In genomic region chr7:24981544-24981951, GRCh38 we compare ENCODE assay signal across 8 cellular contexts. TPM values are rescaled to one million over a fixed set of nuclear protein-coding genes. Genes with fewer than 3 reads are reported as not detected.
A peak's percentile ranks its signal among the peaks of the same experiment; 100 is the strongest.
DNase-seq lines count a peak whose midpoint lies in the region; ATAC-seq and TF ChIP-seq lines count a peak whose summit lies in the region.

No MANE protein-coding gene starts in this region.

- TF ChIP-seq POLR2A in uterus (IDR thresholded peaks at IDR 0.05): no peak

- H3K9me3 ChIP-seq in parathyroid adenoma (ENCODE audit: control insufficient read depth, low read length) (no peaks in the 10 kb centered on the region), uterus (no peaks in the 10 kb centered on the region)

- H3K27me3 ChIP-seq in parathyroid adenoma (ENCODE audit: control insufficient read depth, insufficient read depth, low read length): no peaks in the 10 kb centered on the region
- no peaks in the 10 kb centered on the region for H3K27me3 ChIP-seq in uterus

- intact Hi-C loops in left cardiac atrium (cut with DNase I) (loop anchor here (2.0 to 5.0 kb wide), 3 partner anchors 86 to 164 kb away; no protein-coding TSS in a partner anchor), uterus (cut with DNase I; ENCODE audit: low total_unique reads) (no loop called here)

- DNase-seq in AG20443 (ENCODE audit: low spot score) (peak; percentile 72), GM20000 (ENCODE audit: low spot score) (peak; percentile 27), RWPE1 (ENCODE audit: low spot score) (peak; percentile 52), left cardiac atrium (peak; percentile 70), uterus (peak; percentile 26 to 44)
- peak; percentile 61 for DNase-seq in activated naive CD8-positive, alpha-beta T cell treated with anti-CD3 and anti-CD28 coated beads, Interleukin-2, amount 50 U/mL, for 24 hours

- peak overlapping the region; percentile 95 for H2AFZ ChIP-seq in parathyroid adenoma

- H3K27ac Mint-ChIP-seq in activated naive CD8-positive, alpha-beta T cell treated with anti-CD3 and anti-CD28 coated beads, Interleukin-2, amount 50 U/mL, for 24 hours: peak overlapping the region; percentile 88

- no peak overlapping the region for H3K9ac ChIP-seq in parathyroid adenoma

- peaks cover 8% of the 10 kb centered on the region for H3K79me2 ChIP-seq in parathyroid adenoma

- TF ChIP-seq CTCF in GM20000 (IDR thresholded peaks at IDR 0.05; ENCODE audit: extremely low read depth, missing control alignments): no peak
- TF ChIP-seq CTCF in RWPE1 (conservative IDR thresholded peaks at IDR 0.05; ENCODE audit: low read depth): no peak
- no peak for TF ChIP-seq CTCF in parathyroid adenoma (IDR thresholded peaks at IDR 0.05)
- no peak for TF ChIP-seq CTCF in uterus (IDR thresholded peaks at IDR 0.05)

- peak overlapping the region; percentile 93 for H3K4me3 ChIP-seq in parathyroid adenoma (ENCODE audit: low read depth, low read length)
- H3K4me3 ChIP-seq in uterus: peak overlapping the region; percentile 57 to 73

- H3K27me3 Mint-ChIP-seq in activated naive CD8-positive, alpha-beta T cell treated with anti-CD3 and anti-CD28 coated beads, Interleukin-2, amount 50 U/mL, for 24 hours: no peaks in the 10 kb centered on the region

- peaks cover 16% of the 10 kb centered on the region for H3K36me3 Mint-ChIP-seq in activated naive CD8-positive, alpha-beta T cell treated with anti-CD3 and anti-CD28 coated beads, Interleukin-2, amount 50 U/mL, for 24 hours (ENCODE audit: low read depth)

- peak overlapping the region; percentile 91 for H3K4me3 Mint-ChIP-seq in activated naive CD8-positive, alpha-beta T cell treated with anti-CD3 and anti-CD28 coated beads, Interleukin-2, amount 50 U/mL, for 24 hours

- POLR2A ChIA-PET in RWPE1 (lab: Yijun Ruan, JAX; ENCODE audit: low non-redundant PET): interaction anchor here (0.5 to 1.4 kb wide), 5 partner anchors 86 to 161 kb away, joined by 3 to 8 read pairs (median 4); no protein-coding TSS in a partner anchor

- H3K27ac ChIP-seq in RWPE1 (peak overlapping the region; percentile 96), parathyroid adenoma (peak overlapping the region; percentile 85), uterus (peak overlapping the region; percentile 3 to 86)

- H3K4me1 Mint-ChIP-seq in activated naive CD8-positive, alpha-beta T cell treated with anti-CD3 and anti-CD28 coated beads, Interleukin-2, amount 50 U/mL, for 24 hours: peaks cover 45% of the 10 kb centered on the region

- H3K4me1 ChIP-seq in parathyroid adenoma (peaks cover 18% of the 10 kb centered on the region), uterus (no peaks in the 10 kb centered on the region)

- peak; percentile 7 for ATAC-seq in activated naive CD8-positive, alpha-beta T cell treated with anti-CD3 and anti-CD28 coated beads, Interleukin-2, amount 50 U/mL, for 24 hours
- ATAC-seq in left cardiac atrium (peak in 1 of 2 donors; percentile 8), GM19455 (IDR thresholded peaks at IDR 0.05; ENCODE audit: unreplicated experiment) (no peak)

- CTCF ChIA-PET in RWPE1 (lab: Yijun Ruan, JAX): interaction anchor here (0.6 to 4.9 kb wide), 10 partner anchors 36 to 1078 kb away, joined by 3 to 40 read pairs (median 4); no protein-coding TSS in a partner anchor

- H3K4me2 ChIP-seq in parathyroid adenoma (ENCODE audit: low read length): peak overlapping the region; percentile 90

- H3K36me3 ChIP-seq in parathyroid adenoma (ENCODE audit: control insufficient read depth, insufficient read depth, low read length): no peaks in the 10 kb centered on the region
- no peaks in the 10 kb centered on the region for H3K36me3 ChIP-seq in uterus

- no peaks in the 10 kb centered on the region for H3K9me3 Mint-ChIP-seq in activated naive CD8-positive, alpha-beta T cell treated with anti-CD3 and anti-CD28 coated beads, Interleukin-2, amount 50 U/mL, for 24 hours

RNA-seq across cellular contexts. Expression of gene OSBPL3, which starts 1.6 kb away (rescaled TPM):
- total RNA-seq in left cardiac atrium (1 to 10 TPM; 8.8 to 10.0 TPM), uterus (1 to 10 TPM; 1.2 to 9.0 (median 3.5) TPM)

Comparison
In these comparisons a context has a peak if more than half of its experiments do, and no peak if none do; other contexts are left out.
1. H3K27ac ChIP-seq: peak in every context shown above with its lines; median percentile 96 in RWPE1; 85 in parathyroid adenoma; 44 in uterus.